Comparison of ENCODE assay signal across 1 cellular context in genomic region chr10:130111115-130111847, GRCh38.
A peak's percentile ranks its signal among the peaks of the same experiment; 100 is the strongest.
TF ChIP-seq lines count a peak whose summit lies in the region.

No MANE protein-coding gene starts in this region.

TF ChIP-seq in GM12878, 131 proteins besides CTCF, POLR2A, EP300 and RAD21 (continued from another document):
- TF ChIP-seq NKRF (conservative IDR thresholded peaks at IDR 0.05) (peak; percentile 72), ZNF217 (IDR thresholded peaks at IDR 0.05) (no peak), GABPA (IDR thresholded peaks at IDR 0.05; ENCODE audit: low read depth) (peak; percentile 73)
TF ChIP-seq in GM12878: peak in this region for 48.
